ENCODE assay signal across 8 cellular contexts in the genomic region with DNA sequence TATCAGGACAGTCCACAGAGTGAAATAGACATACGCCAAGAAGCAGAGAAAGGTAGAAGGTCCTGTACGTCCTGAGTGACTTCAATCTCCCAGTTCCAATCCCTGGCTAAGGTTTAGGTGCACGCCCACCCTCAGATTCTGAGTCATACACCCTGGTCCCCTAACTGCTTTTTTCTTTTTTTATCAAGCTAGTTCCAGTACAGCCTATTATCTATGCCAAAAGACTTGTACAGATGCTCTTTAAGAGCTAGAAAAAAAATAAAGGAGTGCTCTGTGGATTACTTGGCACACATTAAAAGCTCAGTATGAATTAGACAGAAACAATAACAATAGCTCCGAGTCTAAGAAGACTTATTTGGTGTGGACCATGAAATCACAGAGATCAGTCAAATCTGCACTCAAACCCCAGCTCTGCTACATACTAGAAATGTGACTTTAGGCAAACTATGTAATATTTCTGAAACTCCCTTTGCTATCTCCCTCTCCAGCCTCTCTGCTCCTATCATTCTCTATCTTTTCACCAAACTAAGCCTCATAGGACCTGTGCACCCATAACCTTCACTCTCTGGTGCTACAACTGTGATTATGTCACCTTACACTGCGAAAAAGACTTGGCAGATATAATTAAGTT.
DNase-seq lines count a peak whose midpoint lies in the region; ATAC-seq, FAIRE-seq and TF ChIP-seq lines count a peak whose summit lies in the region.
"Not testable (repeated sequence)": the region's sequence is repeated elsewhere in the genome, so short reads cannot be mapped to it uniquely, and the experiment has no call there.

No MANE protein-coding gene starts in this region.

- not testable (repeated sequence) for H3K36me3 Mint-ChIP-seq in activated CD4-positive, alpha-beta T cell treated with anti-CD3 and anti-CD28 coated beads for 36 hours (ENCODE audit: low read depth)

- H3K4me3 ChIP-seq in GM23248; K562; endothelial cell of umbilical vein (replicated peaks in 1 of 3; ENCODE audit: insufficient read depth in 1 of 3, low read depth in 1 of 3, low read length in 3 of 3): not testable (repeated sequence)

- not testable (repeated sequence) for H3K9me1 ChIP-seq in K562 (ENCODE audit: control insufficient read depth, insufficient read depth, low read length); endothelial cell of umbilical vein (replicated peaks; ENCODE audit: control insufficient read depth, extremely low read depth, insufficient read depth, low read length)

- dilution Hi-C loops in endothelial cell of umbilical vein (cut with MboI; ENCODE audit: extremely low pct_ligation_motif_present, low sequenced_read_pairs): not testable (repeated sequence)

- not testable (repeated sequence) for H3K27ac ChIP-seq in GM23248; endothelial cell of umbilical vein (ENCODE audit: insufficient read depth, low read depth, low read length)
- H3K27ac ChIP-seq in K562 (ENCODE audit: extremely low read depth, low read depth, low read length): peak overlapping the region; percentile 65; the same call in 2 of the 3 replicates

- TF ChIP-seq CTCF in K562 (IDR thresholded peaks at IDR 0.05 in 2 of 3, conservative IDR thresholded peaks at IDR 0.05 in 1 of 3; ENCODE audit: insufficient read depth in 2 of 3, low read depth in 1 of 3, low read length in 3 of 3); endothelial cell of umbilical vein (IDR thresholded peaks at IDR 0.05; ENCODE audit: extremely low read depth in 1 of 2, insufficient read depth in 1 of 2, low read depth in 1 of 2, low read length in 2 of 2): not testable (repeated sequence)

- CTCF ChIA-PET in activated CD4-positive, alpha-beta T cell treated with anti-CD3 and anti-CD28 coated beads for 36 hours (lab: Charles Lee): interaction anchor here (0.6 kb wide), 1 partner anchor 14 kb away, joined by 4 read pairs; no protein-coding TSS in a partner anchor
- CTCF ChIA-PET in K562 (lab: Yijun Ruan, JAX; ENCODE audit: low intra/inter-chr PET ratio): not testable (repeated sequence)
- CTCF ChIA-PET in endothelial cell of umbilical vein (lab: Charles Lee): interaction anchor here (0.8 to 1.0 kb wide), 2 partner anchors 12 to 30 kb away, joined by 3 to 4 read pairs; no protein-coding TSS in a partner anchor

- not testable (repeated sequence) for H3K4me3 Mint-ChIP-seq in activated CD4-positive, alpha-beta T cell treated with anti-CD3 and anti-CD28 coated beads for 36 hours

- not testable (repeated sequence) for H3K27me3 ChIP-seq in GM23248 (replicated peaks; ENCODE audit: insufficient read depth); K562 (ENCODE audit: control insufficient read depth in 2 of 2, insufficient read depth in 2 of 2, low read length in 2 of 2); endothelial cell of umbilical vein (ENCODE audit: control insufficient read depth in 2 of 2, insufficient read depth in 2 of 2, low read length in 2 of 2)

- ATAC-seq in activated CD4-positive, alpha-beta T cell treated with anti-CD3 and anti-CD28 coated beads for 36 hours: peak; percentile 44
- peak; percentile 77 for ATAC-seq in K562
- ATAC-seq in stimulated activated naive CD8-positive, alpha-beta T cell treated with anti-CD3 and anti-CD28 coated beads, Interleukin-15, Interleukin-2, amounts not matched to agents 100 U/mL and 50 U/mL, for 24 hours: peak; percentile 39

- not testable (repeated sequence) for H3K9me3 ChIP-seq in GM23248 (ENCODE audit: low read depth); K562 (replicated peaks; ENCODE audit: control insufficient read depth, insufficient read depth, low read depth, low read length); endothelial cell of umbilical vein (replicated peaks; ENCODE audit: control insufficient read depth, insufficient read depth, low read length)

- H3K27me3 Mint-ChIP-seq in activated CD4-positive, alpha-beta T cell treated with anti-CD3 and anti-CD28 coated beads for 36 hours: not testable (repeated sequence)

- not testable (repeated sequence) for H3K9ac ChIP-seq in GM23248; endothelial cell of umbilical vein (replicated peaks; ENCODE audit: extremely low read depth, insufficient read depth, low read length)
- H3K9ac ChIP-seq in K562 (ENCODE audit: insufficient read depth in 1 of 2, low read depth in 2 of 2, low read length in 2 of 2): peak overlapping the region in 1 of 2 experiments; percentile 17; a peak in 1 of 4 replicates

- not testable (repeated sequence) for H3F3A ChIP-seq in GM23248 (ENCODE audit: insufficient read depth)

- peaks cover 31% of the 10 kb centered on the region for H3K4me1 Mint-ChIP-seq in activated CD4-positive, alpha-beta T cell treated with anti-CD3 and anti-CD28 coated beads for 36 hours

- H3K4me1 ChIP-seq in GM23248 (ENCODE audit: insufficient read depth): not testable (repeated sequence)
- peaks cover 2 to 23% of the 10 kb centered on the region in 2 experiments; a peak in 4 of 5 replicates for H3K4me1 ChIP-seq in K562 (replicated peaks in 1 of 2; ENCODE audit: control insufficient read depth in 2 of 2, insufficient read depth in 2 of 2, low read length in 2 of 2)
- H3K4me1 ChIP-seq in endothelial cell of umbilical vein (ENCODE audit: control insufficient read depth, extremely low read depth, insufficient read depth, low read length): peaks cover 10% of the 10 kb centered on the region

- DNase-seq in A172 (ENCODE audit: low spot score) (peak; percentile 17), GM23248 (peak; percentile 14), RPMI7951 (ENCODE audit: low read depth) (peak; percentile 7), K562 (ENCODE audit: extremely low read depth in 1 of 4, low spot score in 3 of 4) (peak; percentile 48 to 78 (median 52)), globus pallidus (ENCODE audit: low spot score) (peak; percentile 4)
- peak; percentile 24 for DNase-seq in activated CD4-positive, alpha-beta T cell treated with anti-CD3 and anti-CD28 coated beads for 36 hours
- not testable (repeated sequence) for DNase-seq in endothelial cell of umbilical vein (ENCODE audit: low read depth, low spot score)
- peak; percentile 6 for DNase-seq in stimulated activated naive CD8-positive, alpha-beta T cell treated with anti-CD3 and anti-CD28 coated beads, Interleukin-15, Interleukin-2, amounts not matched to agents 100 U/mL and 50 U/mL, for 24 hours

- WGBS in GM23248 (ENCODE audit: low coverage in 1 of 2, low lambda C conversion rate in 2 of 2, missing lambda C conversion rate in 2 of 2), 2 experiments: 59 to 64% methylated on average over 5 of the region's 5 CpGs
- WGBS in K562 (ENCODE audit: insufficient coverage, low coverage, missing lambda C conversion rate): 4% methylated on average over 5 of the region's 5 CpGs

- H3K9me3 Mint-ChIP-seq in activated CD4-positive, alpha-beta T cell treated with anti-CD3 and anti-CD28 coated beads for 36 hours (ENCODE audit: low read depth): not testable (repeated sequence)

- TF ChIP-seq POLR2A in K562 (conservative IDR thresholded peaks at IDR 0.05); endothelial cell of umbilical vein (IDR thresholded peaks at IDR 0.05; ENCODE audit: low read depth, low read length): not testable (repeated sequence)

- not testable (repeated sequence) for H2AFZ ChIP-seq in GM23248
- peak overlapping the region; percentile 13; the same call in 1 of the 2 replicates for H2AFZ ChIP-seq in K562 (ENCODE audit: low read depth, low read length)
- peak overlapping the region; percentile 77 for H2AFZ ChIP-seq in endothelial cell of umbilical vein (ENCODE audit: low read depth, low read length)

- TF ChIP-seq EP300 in K562 (IDR thresholded peaks at IDR 0.05; ENCODE audit: low read length): not testable (repeated sequence)

- FAIRE-seq in K562 (lab: Jason Lieb, UNC) (peak; percentile 66), endothelial cell of umbilical vein (lab: Jason Lieb, UNC) (peak; percentile 4)

- intact Hi-C loops in activated CD4-positive, alpha-beta T cell treated with anti-CD3 and anti-CD28 coated beads for 36 hours (cut with DNase I, micrococcal nuclease); K562 (cut with micrococcal nuclease); endothelial cell of umbilical vein (cut with micrococcal nuclease): not testable (repeated sequence)

- not testable (repeated sequence) for BruUV-seq in K562 (replicated peaks; lab: Mats Ljungman, UMichigan); endothelial cell of umbilical vein (replicated peaks; lab: Mats Ljungman, UMichigan)

- H4K20me1 ChIP-seq in GM23248 (ENCODE audit: insufficient read depth); K562 (replicated peaks; ENCODE audit: control insufficient read depth, insufficient read depth, low read length); endothelial cell of umbilical vein (replicated peaks; ENCODE audit: control insufficient read depth, extremely low read depth, insufficient read depth, low read length): not testable (repeated sequence)

- POLR2A ChIA-PET in activated CD4-positive, alpha-beta T cell treated with anti-CD3 and anti-CD28 coated beads for 36 hours (lab: Charles Lee); endothelial cell of umbilical vein (lab: Charles Lee): not testable (repeated sequence)
- POLR2A ChIA-PET in K562 (lab: Yijun Ruan, JAX): interaction anchor here (0.6 to 1.1 kb wide), 4 partner anchors 12 to 35 kb away, joined by 3 to 4 read pairs (median 3); no protein-coding TSS in a partner anchor

- not testable (repeated sequence) for TF ChIP-seq RAD21 in K562 (CRISPR knock-in tag; conservative IDR thresholded peaks at IDR 0.05 in 1 of 2, IDR thresholded peaks at IDR 0.05 in 1 of 2)

- H3K4me2 ChIP-seq in GM23248 (ENCODE audit: unreplicated experiment); endothelial cell of umbilical vein (ENCODE audit: insufficient read depth, low read length): not testable (repeated sequence)
- peak overlapping the region; percentile 32 for H3K4me2 ChIP-seq in K562 (ENCODE audit: insufficient read depth, low read length)

- not testable (repeated sequence) for H3K36me3 ChIP-seq in GM23248 (ENCODE audit: low read depth); K562 (ENCODE audit: control insufficient read depth, insufficient read depth, low read length); endothelial cell of umbilical vein (ENCODE audit: control insufficient read depth in 2 of 2, extremely low read depth in 1 of 2, insufficient read depth in 2 of 2, low read length in 2 of 2)

- H3K79me2 ChIP-seq in GM23248 (ENCODE audit: insufficient read depth); K562 (ENCODE audit: control insufficient read depth, insufficient read depth, low read length); endothelial cell of umbilical vein (ENCODE audit: control insufficient read depth, insufficient read depth, low read length): not testable (repeated sequence)

- H3K27ac Mint-ChIP-seq in activated CD4-positive, alpha-beta T cell treated with anti-CD3 and anti-CD28 coated beads for 36 hours: not testable (repeated sequence)

- H3K9me2 ChIP-seq in GM23248 (ENCODE audit: insufficient read depth): not testable (repeated sequence)

- in situ Hi-C loops in GM23248 (cut with MboI); K562 (cut with MboI): not testable (repeated sequence)
